Comparison of ENCODE assay signal across 9 cellular contexts in the genomic region with DNA sequence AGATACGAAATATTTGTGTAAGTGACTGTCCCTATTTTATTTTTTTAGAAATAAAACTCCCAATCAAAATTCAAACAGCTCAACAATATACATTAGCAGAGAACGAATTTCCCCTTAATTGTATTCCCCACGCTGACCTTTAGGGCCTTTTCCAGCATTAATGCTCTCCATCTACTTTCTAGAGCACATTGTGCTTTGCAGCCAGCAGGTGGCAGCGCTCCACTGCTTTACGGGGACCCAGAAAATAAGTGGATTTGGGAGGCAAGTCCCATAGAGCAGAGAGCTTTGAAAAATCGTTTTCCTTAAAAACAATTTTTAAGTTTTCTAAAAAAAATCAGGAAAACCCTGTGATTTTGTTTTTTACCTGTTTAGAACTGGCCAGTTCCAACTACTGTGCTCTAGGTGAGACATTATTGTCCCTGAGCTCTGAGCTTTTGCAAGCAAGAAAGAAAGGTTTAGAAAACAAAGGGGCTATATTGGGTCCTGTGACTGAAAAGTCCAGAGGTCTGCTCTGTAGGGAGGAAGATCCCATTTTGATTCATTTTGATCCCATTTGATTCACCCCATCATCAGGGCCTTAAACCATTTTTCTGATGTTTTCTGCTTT.
A peak's percentile ranks its signal among the peaks of the same experiment; 100 is the strongest.
DNase-seq lines count a peak whose midpoint lies in the region; ATAC-seq and TF ChIP-seq lines count a peak whose summit lies in the region.
"Had no signal": no experiment of that assay in that cellular context is flagged by ENCODE, and none has a peak within 500 bp of the region (broad histone marks: within the 10 kb centered on the region; RNA-seq: fewer than 3 reads in every experiment).

No MANE protein-coding gene starts in this region.

- no peak overlapping the region for H3K27ac ChIP-seq in CD8-positive, alpha-beta memory T cell (ENCODE audit: low read depth, low read length)
- H3K27ac ChIP-seq in RWPE2 (ENCODE audit: poor library complexity, severe bottlenecking) = no peak overlapping the region
- H3K27ac ChIP-seq: SJSA1 had no signal

- peak; percentile 74 for TF ChIP-seq CTCF in RWPE2 (IDR thresholded peaks at IDR 0.05; ENCODE audit: poor library complexity, severe bottlenecking)

- ATAC-seq in GM19324 (IDR thresholded peaks at IDR 0.05; ENCODE audit: low FRiP score, unreplicated experiment) (peak; percentile 53), RWPE2 (ENCODE audit: low read depth) (peak; percentile 74; the same call in 2 of the 3 replicates)

- CTCF ChIA-PET in CD8-positive, alpha-beta memory T cell (lab: Charles Lee) = interaction anchor here (0.6 to 4.1 kb wide), 21 partner anchors 9 to 1458 kb away, joined by 3 to 20 read pairs (median 3); no protein-coding TSS in a partner anchor

- peak in 3 of 5 donors; percentile 6 to 54 (median 8) for DNase-seq in CD8-positive, alpha-beta memory T cell
- peak; percentile 73 for DNase-seq in LoVo (ENCODE audit: low spot score)
- DNase-seq in RWPE2 (ENCODE audit: low spot score) = no peak
- peak; percentile 13 to 66 for DNase-seq in T47D (ENCODE audit: low read depth in 1 of 2, low spot score in 1 of 2)
- DNase-seq in islet precursor cell = peak; percentile 78
- DNase-seq in stimulated activated CD8-positive, alpha-beta memory T cell treated with anti-CD3 and anti-CD28 coated beads, Interleukin-4, amount 100 ng/mL, for 24 hours (ENCODE audit: low read depth) = peak; percentile 8
- DNase-seq in NK-92 (lab: John Stamatoyannopoulos, UW; ENCODE audit: unreplicated experiment) = no peak

- no peaks in the 10 kb centered on the region for H3K36me3 ChIP-seq in CD8-positive, alpha-beta memory T cell (ENCODE audit: insufficient read depth, low read length)
- H3K36me3 ChIP-seq in RWPE2 (ENCODE audit: low read depth) = no peaks in the 10 kb centered on the region
- H3K36me3 ChIP-seq: SJSA1 had no signal

- no peak overlapping the region for H3K4me3 ChIP-seq in CD8-positive, alpha-beta memory T cell (ENCODE audit: low read length)
- no peak overlapping the region for H3K4me3 ChIP-seq in RWPE2 (ENCODE audit: severe bottlenecking)
- H3K4me3 ChIP-seq: SJSA1 had no signal

- H3K27me3 ChIP-seq in CD8-positive, alpha-beta memory T cell (ENCODE audit: insufficient read depth, low read length, poor library complexity, severe bottlenecking) = no peaks in the 10 kb centered on the region
- H3K27me3 ChIP-seq in RWPE2 (ENCODE audit: insufficient read depth, poor library complexity, severe bottlenecking) = no peaks in the 10 kb centered on the region
- H3K27me3 ChIP-seq: SJSA1 had no signal

- peaks cover 0 to 4% of the 10 kb centered on the region in 2 donors for H3K27me3 Mint-ChIP-seq in CD8-positive, alpha-beta memory T cell

- H3K36me3 Mint-ChIP-seq in CD8-positive, alpha-beta memory T cell = no peaks in the 10 kb centered on the region

- H3K4me1 Mint-ChIP-seq in CD8-positive, alpha-beta memory T cell = peaks cover 3 to 12% (median 4%) of the 10 kb centered on the region in 3 donors

- no peaks in the 10 kb centered on the region for H3K4me1 ChIP-seq in CD8-positive, alpha-beta memory T cell (ENCODE audit: insufficient read depth, low read length)
- H3K4me1 ChIP-seq in RWPE2 (ENCODE audit: insufficient read depth, poor library complexity, severe bottlenecking) = no peaks in the 10 kb centered on the region
- H3K4me1 ChIP-seq: SJSA1 had no signal

- H3K4me3 Mint-ChIP-seq in CD8-positive, alpha-beta memory T cell = no peak overlapping the region

- H3K27ac Mint-ChIP-seq in CD8-positive, alpha-beta memory T cell = no peak overlapping the region

- no peaks in the 10 kb centered on the region for H3K9me3 ChIP-seq in CD8-positive, alpha-beta memory T cell (ENCODE audit: low read length)
- no peaks in the 10 kb centered on the region for H3K9me3 ChIP-seq in RWPE2 (ENCODE audit: severe bottlenecking)
- H3K9me3 ChIP-seq: SJSA1 had no signal

- no peaks in the 10 kb centered on the region for H3K9me3 Mint-ChIP-seq in CD8-positive, alpha-beta memory T cell

- in situ Hi-C loops in T47D (cut with HindIII; ENCODE audit: low pct_unique_long_range_greater_than_20kb, low sequenced_read_pairs) = no loop called here

- POLR2A ChIA-PET in CD8-positive, alpha-beta memory T cell (lab: Charles Lee) = no interaction called here

Comparison
In these comparisons a context has a peak if more than half of its experiments do, and no peak if none do; other contexts are left out.
1. DNase-seq: peak in CD8-positive, alpha-beta memory T cell (3 of 5), LoVo (single experiment), T47D (2 of 2), islet precursor cell (single experiment) and stimulated activated CD8-positive, alpha-beta memory T cell treated with anti-CD3 and anti-CD28 coated beads, Interleukin-4, amount 100 ng/mL, for 24 hours (single experiment); none in RWPE2 (single experiment) and NK-92 (single experiment).